26 cellular contexts compared by ENCODE assay signal in the genomic region with DNA sequence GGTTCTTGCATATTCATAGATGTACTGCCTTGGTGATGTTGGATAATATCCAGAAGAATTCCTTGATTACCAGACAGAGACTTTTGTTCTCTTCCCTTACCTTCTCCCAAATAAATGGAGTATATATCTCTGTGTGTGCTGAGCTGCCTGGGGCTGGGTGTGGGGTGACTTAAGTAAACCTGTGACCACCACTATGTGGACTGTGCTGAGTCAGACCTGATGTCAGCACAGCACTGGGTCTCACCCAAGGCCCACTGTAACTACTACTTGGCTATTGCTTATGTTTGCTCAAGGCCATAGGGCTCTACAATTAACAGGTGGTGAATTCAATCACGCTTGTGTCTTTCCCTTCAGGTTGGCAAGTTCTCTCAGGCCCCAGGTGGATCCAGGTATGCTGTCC.
"Had no signal": no experiment of that assay in that cellular context is flagged by ENCODE, and none has a peak within 500 bp of the region (broad histone marks: within the 10 kb centered on the region; RNA-seq: fewer than 3 reads in every experiment).

No MANE protein-coding gene starts in this region.

- DNase-seq: activated B cell treated with CpG ODN at 0.5 μM for 24 hours; activated CD4-positive, alpha-beta memory T cell treated with anti-CD3 and anti-CD28 coated beads for 36 hours; activated CD4-positive, alpha-beta T cell treated with anti-CD3 and anti-CD28 coated beads for 4 hours; activated CD4-positive, alpha-beta T cell treated with anti-CD3 and anti-CD28 coated beads, Interleukin-2, amount 10 ng/mL, durations not matched to agents 24 days and 14 days; activated CD4-positive, alpha-beta T cell treated with anti-CD3 and anti-CD28 coated beads, Interleukin-2, amount 50 U/mL, for 1 hour; activated CD4-positive, alpha-beta T cell treated with anti-CD3 and anti-CD28 coated beads, Interleukin-2, amount 50 U/mL, for 4 hours; activated CD4-positive, CD25-positive, alpha-beta regulatory T cell treated with anti-CD3 and anti-CD28 coated beads, Interleukin-2, amount 50 U/mL, for 72 hours; activated CD8-positive, alpha-beta memory T cell treated with anti-CD3 and anti-CD28 coated beads, Interleukin-2, amount 50 U/mL, for 4 hours; activated CD8-positive, alpha-beta T cell treated with anti-CD3 and anti-CD28 coated beads for 36 hours; activated effector memory CD4-positive, alpha-beta T cell treated with anti-CD3 and anti-CD28 coated beads, Interleukin-2, amount 50 U/mL, for 16 hours; activated gamma-delta T cell treated with Interleukin-2 at 50 U/mL for 16 hours; activated naive CD4-positive, alpha-beta T cell; activated naive CD4-positive, alpha-beta T cell treated with anti-CD3 and anti-CD28 coated beads for 36 hours; activated naive CD4-positive, alpha-beta T cell treated with anti-CD3 and anti-CD28 coated beads, Interleukin-2, amount 50 U/mL, for 16 hours; activated naive CD8-positive, alpha-beta T cell treated with anti-CD3 and anti-CD28 coated beads for 36 hours; activated T-cell treated with anti-CD3 and anti-CD28 coated beads for 4 hours; activated T-cell treated with anti-CD3 and anti-CD28 coated beads, Interleukin-2, amount 50 U/mL, for 1 hour; activated T-cell treated with anti-CD3 and anti-CD28 coated beads, Interleukin-2, amount 50 U/mL, for 4 hours; activated T-cell treated with anti-CD3 and anti-CD28 coated beads, Interleukin-2, amount 50 U/mL, for 72 hours; adrenal gland; amniotic stem cell; aorta; body of pancreas; brain microvascular endothelial cell; central memory CD4-positive, alpha-beta T cell; T-helper 9 cell had no signal
